Comparison of ENCODE assay signal across 18 cellular contexts in genomic region chr12:89276860-89277259, GRCh38.
"Had no signal": no experiment of that assay in that cellular context is flagged by ENCODE, and none has a peak within 500 bp of the region (broad histone marks: within the 10 kb centered on the region; RNA-seq: fewer than 3 reads in every experiment).

No MANE protein-coding gene starts in this region.

- H3K9me3 ChIP-seq: gastrocnemius medialis, pancreas, spleen, tibial artery, upper lobe of left lung, vagina had no signal

- FAIRE-seq: pancreas had no signal

- DNase-seq: effector CD8-positive, alpha-beta T cell; gastrocnemius medialis; immature natural killer cell; mesenchymal stem cell; naive B cell; occipital lobe; pancreas; spleen; stimulated activated CD4-positive, alpha-beta T cell treated with anti-CD3 and anti-CD28 coated beads, Interleukin-15, amount 100 ng/mL, for 24 hours; stimulated activated CD4-positive, alpha-beta T cell treated with anti-CD3 and anti-CD28 coated beads, Interleukin-1b, Interleukin-23, amount 100 ng/mL, for 48 hours; stimulated activated CD4-positive, alpha-beta T cell treated with anti-CD3 and anti-CD28 coated beads, Interleukin-4, amount 100 ng/mL, for 24 hours; tibial artery; upper lobe of left lung had no signal

- ATAC-seq: gastrocnemius medialis; pancreas; sciatic nerve; stimulated activated memory B cell treated with anti-CD40 and anti-IgM and Interleukin-4, amounts not matched to agents 10 μg/mL and 1 μg/mL and 100 μg/mL, for 72 hours had no signal

- H3K4me1 ChIP-seq: gastrocnemius medialis, pancreas had no signal

- H3K27me3 ChIP-seq: gastrocnemius medialis, pancreas, spleen, tibial artery, upper lobe of left lung, vagina had no signal

- H3K27ac ChIP-seq: coronary artery, gastrocnemius medialis, pancreas, spleen, tibial artery, upper lobe of left lung, vagina had no signal

- H3K36me3 ChIP-seq: gastrocnemius medialis, pancreas, spleen, tibial artery, upper lobe of left lung, vagina had no signal

- H3K4me3 ChIP-seq: coronary artery, gastrocnemius medialis, lung, pancreas, spleen, tibial artery, upper lobe of left lung, vagina had no signal
